Comparison of ENCODE assay signal across 8 cellular contexts in genomic region chrX:30713061-30713525, GRCh38. TPM values are rescaled to one million over a fixed set of nuclear protein-coding genes. Genes with fewer than 3 reads are reported as not detected.
DNase-seq lines count a peak whose midpoint lies in the region; ATAC-seq and TF ChIP-seq lines count a peak whose summit lies in the region.

No MANE protein-coding gene starts in this region.

- peaks cover 2% of the 10 kb centered on the region for H3K36me3 ChIP-seq in GM06990 (ENCODE audit: control insufficient read depth, insufficient read depth, low read length)

- DNase-seq in GM06990 (ENCODE audit: extremely low read depth, insufficient read length): peak; percentile 62
- DNase-seq in HPDE6-E6E7 (ENCODE audit: extremely low spot score): peak; percentile 28
- peak; percentile 27 for DNase-seq in RWPE1 (ENCODE audit: low spot score)
- peak; percentile 36 to 63 (median 50) for DNase-seq in right cardiac atrium
- peak; percentile 1 to 3 for DNase-seq in stimulated activated CD4-positive, alpha-beta T cell treated with anti-CD3 and anti-CD28 coated beads, Interleukin-15, amount 100 ng/mL, for 1 hour (ENCODE audit: low read depth in 1 of 2, low spot score in 1 of 2)
- no peak for DNase-seq in DMS79 (lab: John Stamatoyannopoulos, UW)

- CTCF ChIA-PET in RWPE1 (lab: Yijun Ruan, JAX): interaction anchor here (0.8 to 1.7 kb wide), 2 partner anchors 78 to 142 kb away, joined by 3 to 8 read pairs; no protein-coding TSS in a partner anchor

- H3K4me3 ChIP-seq in GM06990 (replicated peaks; ENCODE audit: low read depth, low read length) (no peak overlapping the region), right cardiac atrium (ENCODE audit: low read length) (no peak overlapping the region)

- 70% methylated on average over 5 of the region's 5 CpGs for WGBS in right cardiac atrium

- intact Hi-C loops in right cardiac atrium (cut with DNase I): loop anchor here in 2 of 4 donors (5.0 to 10.0 kb wide), 2 partner anchors 141 to 148 kb away; no protein-coding TSS in a partner anchor

- no peaks in the 10 kb centered on the region for H3K4me1 ChIP-seq in right cardiac atrium (ENCODE audit: control insufficient read depth, insufficient read depth, low read length)

- no peaks in the 10 kb centered on the region for H3K27me3 Mint-ChIP-seq in activated naive CD8-positive, alpha-beta T cell

- peaks cover 14% of the 10 kb centered on the region for H3K4me1 Mint-ChIP-seq in activated naive CD8-positive, alpha-beta T cell (ENCODE audit: low read depth)

- peak; percentile 98 for ATAC-seq in GM21526 (IDR thresholded peaks at IDR 0.05; ENCODE audit: low FRiP score, unreplicated experiment)
- ATAC-seq in right cardiac atrium: peak in 1 of 2 donors; percentile 36

- H3K9me3 ChIP-seq in right cardiac atrium (ENCODE audit: control insufficient read depth, low read length): no peaks in the 10 kb centered on the region

- POLR2A ChIA-PET in RWPE1 (lab: Yijun Ruan, JAX; ENCODE audit: low non-redundant PET): no interaction called here

- H3K27me3 ChIP-seq in GM06990 (replicated peaks; ENCODE audit: control insufficient read depth, insufficient read depth, low read length) (no peaks in the 10 kb centered on the region), right cardiac atrium (ENCODE audit: control insufficient read depth, insufficient read depth) (no peaks in the 10 kb centered on the region)

- H3K27ac ChIP-seq in RWPE1 (no peak overlapping the region), right cardiac atrium (ENCODE audit: low read length) (no peak overlapping the region)

- H3K4me3 Mint-ChIP-seq in activated naive CD8-positive, alpha-beta T cell: peak overlapping the region; percentile 42

- H3K27ac Mint-ChIP-seq in activated naive CD8-positive, alpha-beta T cell: peak overlapping the region; percentile 90

- no peaks in the 10 kb centered on the region for H3K9me3 Mint-ChIP-seq in activated naive CD8-positive, alpha-beta T cell (ENCODE audit: low read depth)

- H3K36me3 Mint-ChIP-seq in activated naive CD8-positive, alpha-beta T cell: peaks cover 11% of the 10 kb centered on the region

- peak; percentile 33 for TF ChIP-seq CTCF in GM06990 (IDR thresholded peaks at IDR 0.05; ENCODE audit: insufficient read depth, low read length, poor library complexity, severe bottlenecking)
- TF ChIP-seq CTCF in RWPE1 (conservative IDR thresholded peaks at IDR 0.05; ENCODE audit: low read depth): peak; percentile 65

RNA-seq across cellular contexts. Expression of gene GK, which starts 59.9 kb away (rescaled TPM):
- total RNA-seq in right cardiac atrium: 1 to 10 TPM; 4.8 to 7.1 (median 5.8) TPM
- 2.9 TPM for polyA plus RNA-seq in right cardiac atrium
